Comparison of ENCODE assay signal across 11 cellular contexts in the genomic region with DNA sequence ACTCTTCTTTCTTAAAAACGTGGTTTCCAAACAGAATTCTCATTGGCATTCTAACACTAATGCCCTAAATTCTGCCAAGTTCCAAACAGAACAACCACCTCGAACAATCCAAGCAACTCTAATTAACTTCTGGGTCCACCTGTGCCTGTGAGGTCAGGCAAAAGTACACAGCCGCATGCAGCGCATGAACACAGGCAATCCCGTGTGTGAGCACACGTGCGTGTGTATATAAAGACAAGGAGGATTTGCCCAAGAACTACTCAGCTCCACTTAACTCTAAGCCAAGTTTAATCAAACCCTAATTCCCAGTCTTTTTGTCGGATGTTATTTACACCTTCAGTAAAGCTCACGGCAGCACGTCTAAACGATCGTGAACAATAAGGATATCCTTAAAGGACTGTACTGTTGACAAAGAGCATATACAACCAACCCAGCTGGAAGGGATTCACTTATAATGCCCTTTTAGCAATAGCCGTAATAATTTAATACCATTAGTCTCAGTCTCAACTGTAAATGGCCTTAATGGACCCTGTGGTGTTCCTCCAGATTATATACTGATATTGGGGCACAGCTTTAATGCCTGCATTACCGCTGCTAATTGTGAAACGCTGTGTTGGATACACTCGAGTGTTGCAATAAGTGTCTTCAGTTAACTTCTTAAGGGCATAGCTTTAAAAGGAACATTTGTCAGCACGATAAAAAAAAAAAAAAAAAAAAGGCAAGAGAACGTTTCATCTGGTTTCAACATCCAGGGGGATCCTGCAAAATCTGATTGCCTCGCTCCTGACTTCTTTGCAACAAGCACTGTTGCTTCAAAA.
DNase-seq lines count a peak whose midpoint lies in the region; TF ChIP-seq lines count a peak whose summit lies in the region.
"Had no signal": no experiment of that assay in that cellular context is flagged by ENCODE, and none has a peak within 500 bp of the region (broad histone marks: within the 10 kb centered on the region; RNA-seq: fewer than 3 reads in every experiment).

No MANE protein-coding gene starts in this region.

- peaks cover 9% of the 10 kb centered on the region for H3K27me3 Mint-ChIP-seq in glutamatergic neuron (ENCODE audit: unreplicated experiment)

- no peak for TF ChIP-seq CTCF in HL-60 (IDR thresholded peaks at IDR 0.05; ENCODE audit: insufficient read depth, low read length)
- TF ChIP-seq CTCF in glutamatergic neuron (IDR thresholded peaks at IDR 0.05; ENCODE audit: partially characterized antibody, unreplicated experiment) = no peak

- H3K4me3 Mint-ChIP-seq in glutamatergic neuron (ENCODE audit: unreplicated experiment) = peak overlapping the region; percentile 84

- H3K9me3 ChIP-seq in skeletal muscle satellite cell (replicated peaks; ENCODE audit: low read length) = no peaks in the 10 kb centered on the region

- H3K9ac ChIP-seq in skeletal muscle satellite cell (ENCODE audit: low read depth, low read length) = peak overlapping the region; percentile 3

- peak overlapping the region; percentile 99 for H3K27ac Mint-ChIP-seq in glutamatergic neuron (ENCODE audit: unreplicated experiment)

- peaks cover 79% of the 10 kb centered on the region for H3K4me1 Mint-ChIP-seq in glutamatergic neuron (ENCODE audit: low read depth, unreplicated experiment)

- H3K4me3 ChIP-seq in HL-60 (replicated peaks; ENCODE audit: insufficient read depth, low read length) = no peak overlapping the region
- H3K4me3 ChIP-seq in skeletal muscle satellite cell (ENCODE audit: low read length) = no peak overlapping the region

- H3K27me3 ChIP-seq in HL-60 (ENCODE audit: insufficient read depth, poor library complexity, severe bottlenecking) (no peaks in the 10 kb centered on the region), skeletal muscle satellite cell (ENCODE audit: control insufficient read depth, insufficient read depth, low read length) (no peaks in the 10 kb centered on the region)

- peaks cover 19% of the 10 kb centered on the region for H3K9me3 Mint-ChIP-seq in glutamatergic neuron (ENCODE audit: unreplicated experiment)

- no peak overlapping the region for H3K27ac ChIP-seq in HL-60 (replicated peaks)

- no peaks in the 10 kb centered on the region for H3K36me3 ChIP-seq in skeletal muscle satellite cell (ENCODE audit: insufficient read depth, low read length)

- peak overlapping the region; percentile 67 for H3K4me2 ChIP-seq in skeletal muscle satellite cell (ENCODE audit: low read length)

- peaks cover 29% of the 10 kb centered on the region for H3K4me1 ChIP-seq in skeletal muscle satellite cell (ENCODE audit: control insufficient read depth, insufficient read depth, low read length)

- DNase-seq in HL-60 (ENCODE audit: low read depth in 1 of 2, low spot score in 1 of 2) = peak; percentile 52 to 84
- peak; percentile 19 for DNase-seq in SKM-1 (lab: John Stamatoyannopoulos, UW; ENCODE audit: unreplicated experiment)
- no peak for DNase-seq in glutamatergic neuron
- no peak for DNase-seq in NCI-H146 (lab: John Stamatoyannopoulos, UW)
- no peak for DNase-seq in NCI-H1048 (lab: John Stamatoyannopoulos, UW)
- no peak for DNase-seq in Ammon's horn (ENCODE audit: low spot score)
- no peak for DNase-seq in activated CD4-positive, alpha-beta T cell treated with anti-CD3 and anti-CD28 coated beads for 48 hours
- DNase-seq: activated gamma-delta T cell; GF-D8; stimulated activated CD4-positive, alpha-beta T cell treated with anti-CD3 and anti-CD28 coated beads, Interleukin-2, amount 100 ng/mL, for 48 hours had no signal

- no peaks in the 10 kb centered on the region for H3K36me3 Mint-ChIP-seq in glutamatergic neuron (ENCODE audit: unreplicated experiment)

Comparison
In these comparisons a context has a peak if more than half of its experiments do, and no peak if none do; other contexts are left out.
1. DNase-seq: peak in HL-60 (2 of 2) and SKM-1 (single experiment); none in glutamatergic neuron (single experiment), NCI-H146 (single experiment), NCI-H1048 (single experiment), Ammon's horn (single experiment) and activated CD4-positive, alpha-beta T cell treated with anti-CD3 and anti-CD28 coated beads for 48 hours (single experiment).